Comparison of ENCODE assay signal across 7 cellular contexts in the genomic region with DNA sequence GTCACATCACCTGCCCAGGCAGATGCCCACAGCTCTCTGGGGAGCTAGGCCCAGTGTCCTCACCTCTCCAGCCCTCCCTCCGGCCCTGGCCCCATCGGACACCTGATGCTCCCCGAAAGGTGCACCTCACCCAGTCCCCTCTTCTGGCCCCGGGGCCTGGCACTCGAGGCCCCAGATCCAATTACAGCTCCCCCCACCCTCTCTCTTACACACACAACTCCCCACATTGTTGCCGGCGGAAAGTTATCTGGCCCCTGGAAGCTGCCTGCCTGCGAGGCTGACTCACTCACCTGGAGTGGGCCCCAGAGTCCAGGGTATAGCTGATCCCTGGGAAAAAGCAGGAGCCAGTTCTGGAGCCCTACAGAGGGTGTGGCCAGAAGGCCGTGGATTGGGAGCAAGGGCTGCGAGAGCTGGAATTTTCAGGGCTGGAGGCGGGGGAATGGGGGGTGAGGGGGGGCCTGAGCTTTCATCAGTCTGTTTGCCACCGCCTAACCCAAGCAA. TPM values are rescaled to one million over a fixed set of nuclear protein-coding genes. Genes with fewer than 3 reads are reported as not detected.
DNase-seq lines count a peak whose midpoint lies in the region; ATAC-seq and TF ChIP-seq lines count a peak whose summit lies in the region.
"Had no signal": no experiment of that assay in that cellular context is flagged by ENCODE, and none has a peak within 500 bp of the region (broad histone marks: within the 10 kb centered on the region; RNA-seq: fewer than 3 reads in every experiment).

No MANE protein-coding gene starts in this region.

- H3K27me3 Mint-ChIP-seq in central memory CD8-positive, alpha-beta T cell: no peaks in the 10 kb centered on the region

- H3K4me3 ChIP-seq in retinal pigment epithelial cell (ENCODE audit: low read length) (no peak overlapping the region), ascending aorta (peak overlapping the region in 1 of 2 donors; percentile 86)

- H3K4me1 Mint-ChIP-seq in central memory CD8-positive, alpha-beta T cell: peaks cover 26% of the 10 kb centered on the region

- no peaks in the 10 kb centered on the region for H3K9me3 Mint-ChIP-seq in central memory CD8-positive, alpha-beta T cell

- H3K36me3 Mint-ChIP-seq in central memory CD8-positive, alpha-beta T cell (ENCODE audit: insufficient read depth): peaks cover 16% of the 10 kb centered on the region

- no peak for ATAC-seq in central memory CD8-positive, alpha-beta T cell (replicated peaks; ENCODE audit: extremely low read depth, poor library complexity, severe bottlenecking)
- no peak for ATAC-seq in GM18858 (IDR thresholded peaks at IDR 0.05; ENCODE audit: unreplicated experiment)

- H3K36me3 ChIP-seq in ascending aorta: peaks cover 0 to 3% of the 10 kb centered on the region in 2 donors
- H3K36me3 ChIP-seq: right lobe of liver had no signal

- H3K27ac ChIP-seq in ascending aorta: no peak overlapping the region
- H3K27ac ChIP-seq: right lobe of liver had no signal

- TF ChIP-seq CTCF in retinal pigment epithelial cell (conservative IDR thresholded peaks at IDR 0.05; ENCODE audit: low read depth, low read length): no peak
- TF ChIP-seq CTCF in ascending aorta (IDR thresholded peaks at IDR 0.05): no peak

- H3K9me3 ChIP-seq in ascending aorta: no peaks in the 10 kb centered on the region
- H3K9me3 ChIP-seq: heart right ventricle, right lobe of liver had no signal

- H3K27ac Mint-ChIP-seq in central memory CD8-positive, alpha-beta T cell (ENCODE audit: low read depth): no peak overlapping the region

- H3K4me1 ChIP-seq in ascending aorta: peaks cover 13 to 18% of the 10 kb centered on the region in 2 donors

- peak; percentile 14 for DNase-seq in LoVo (ENCODE audit: low spot score)
- DNase-seq in central memory CD8-positive, alpha-beta T cell (ENCODE audit: low spot score in 2 of 2): no peak
- peak; percentile 38 for DNase-seq in retinal pigment epithelial cell (ENCODE audit: low read depth)
- DNase-seq in ascending aorta (ENCODE audit: low spot score in 2 of 2): no peak
- DNase-seq: heart right ventricle had no signal

- H3K27me3 ChIP-seq in ascending aorta: no peaks in the 10 kb centered on the region
- H3K27me3 ChIP-seq: right lobe of liver had no signal

- H3K4me3 Mint-ChIP-seq in central memory CD8-positive, alpha-beta T cell: peak overlapping the region; percentile 74

- intact Hi-C loops in ascending aorta (cut with DNase I): loop anchor here (5.0 to 10.0 kb wide), 2 partner anchors 154 to 252 kb away; a partner anchor contains a TSS

RNA-seq across cellular contexts. Expression of a gene that starts 1.1 kb away (rescaled TPM):
- 6.1 TPM for total RNA-seq in ascending aorta

RNA-seq across cellular contexts. Expression of a gene that starts 1.5 kb away (rescaled TPM):
- total RNA-seq in ascending aorta: 62.7 TPM

RNA-seq across cellular contexts. Expression of a gene that starts 10.8 kb away (rescaled TPM):
- total RNA-seq in ascending aorta: 7.9 TPM

RNA-seq across cellular contexts. Expression of a gene that starts 27.8 kb away (rescaled TPM):
- 18.3 TPM for total RNA-seq in ascending aorta

RNA-seq across cellular contexts. Expression of a gene that starts 38.4 kb away (rescaled TPM):
- 1.8 TPM for total RNA-seq in ascending aorta
- total RNA-seq: right lobe of liver had no signal

Comparison
In these comparisons a context has a peak if more than half of its experiments do, and no peak if none do; other contexts are left out.
1. DNase-seq: peak in LoVo (single experiment) and retinal pigment epithelial cell (single experiment); none in central memory CD8-positive, alpha-beta T cell (0 of 2) and ascending aorta (0 of 2).